In genomic region chr1:1462318-1462966, GRCh38 we compare ENCODE assay signal across 1 cellular context.
TF ChIP-seq lines count a peak whose summit lies in the region.

No MANE protein-coding gene starts in this region.

TF ChIP-seq in HCT116, 20 proteins besides CTCF, POLR2A, EP300 and RAD21 (continued from another document):
- TF ChIP-seq REST (IDR thresholded peaks at IDR 0.05; ENCODE audit: low read depth) = no peak
- no peak for TF ChIP-seq ELF1 (IDR thresholded peaks at IDR 0.05; ENCODE audit: borderline replicate concordance, low read depth)
- no peak for TF ChIP-seq EZH2 (IDR thresholded peaks at IDR 0.05)
- TF ChIP-seq EZH2phosphoT487 (IDR thresholded peaks at IDR 0.05; ENCODE audit: borderline replicate concordance) = no peak
- TF ChIP-seq FOSL1 (IDR thresholded peaks at IDR 0.05; ENCODE audit: low read depth) = no peak
- TF ChIP-seq TCF7L2 (IDR thresholded peaks at IDR 0.05; ENCODE audit: borderline replicate concordance, extremely low read depth, insufficient read depth, insufficient read length) = no peak
- no peak for TF ChIP-seq SRF (IDR thresholded peaks at IDR 0.05; ENCODE audit: low read depth)
